In the genomic region with DNA sequence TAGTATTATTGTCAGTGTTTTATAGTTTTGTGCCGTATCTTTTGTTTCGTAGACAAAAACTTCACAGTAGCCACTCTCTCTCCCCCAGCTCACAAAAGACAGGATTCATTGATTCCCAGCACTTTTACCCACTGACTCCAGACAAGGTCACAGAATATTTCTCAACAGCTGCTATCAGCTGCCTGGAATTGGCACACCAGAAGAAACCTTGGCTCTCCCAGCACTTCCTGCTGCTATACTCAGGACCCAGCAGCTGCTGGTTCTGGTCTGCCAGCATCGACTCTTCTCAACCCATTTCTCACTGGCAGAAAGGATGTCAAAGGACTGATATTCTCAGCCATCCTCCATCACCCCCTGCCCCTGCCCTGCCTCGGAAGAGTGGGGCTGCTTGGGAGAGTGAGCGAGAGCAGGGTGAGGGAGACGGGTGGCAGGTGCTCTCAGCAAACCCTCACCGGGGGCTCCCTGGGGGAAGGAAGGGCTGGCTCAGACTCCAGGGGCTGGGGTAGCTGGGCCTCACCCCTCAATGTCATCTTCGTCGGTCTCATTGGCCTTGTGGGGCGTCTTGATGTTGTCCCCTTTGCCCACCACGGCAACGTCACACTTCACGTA, we compare ENCODE assay signal across 1 cellular context.
TF ChIP-seq lines count a peak whose summit lies in the region.

No MANE protein-coding gene starts in this region.

TF ChIP-seq in HepG2, 621 proteins besides CTCF, POLR2A, EP300 and RAD21 (continued from another document and continues in another):
- TF ChIP-seq, protein P1, sequence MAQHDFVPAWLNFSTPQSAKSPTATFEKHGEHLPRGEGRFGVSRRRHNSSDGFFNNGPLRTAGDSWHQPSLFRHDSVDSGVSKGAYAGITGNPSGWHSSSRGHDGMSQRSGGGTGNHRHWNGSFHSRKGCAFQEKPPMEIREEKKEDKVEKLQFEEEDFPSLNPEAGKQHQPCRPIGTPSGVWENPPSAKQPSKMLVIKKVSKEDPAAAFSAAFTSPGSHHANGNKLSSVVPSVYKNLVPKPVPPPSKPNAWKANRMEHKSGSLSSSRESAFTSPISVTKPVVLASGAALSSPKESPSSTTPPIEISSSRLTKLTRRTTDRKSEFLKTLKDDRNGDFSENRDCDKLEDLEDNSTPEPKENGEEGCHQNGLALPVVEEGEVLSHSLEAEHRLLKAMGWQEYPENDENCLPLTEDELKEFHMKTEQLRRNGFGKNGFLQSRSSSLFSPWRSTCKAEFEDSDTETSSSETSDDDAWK (CRISPR knock-in tag; IDR thresholded peaks at IDR 0.05), result no peak
- TF ChIP-seq HMG20B (CRISPR knock-in tag; conservative IDR thresholded peaks at IDR 0.05) (no peak), HOXA7 (CRISPR knock-in tag; IDR thresholded peaks at IDR 0.05) (no peak), ZNF577 (CRISPR knock-in tag; IDR thresholded peaks at IDR 0.05; ENCODE audit: borderline replicate concordance, low read depth) (no peak), PRPF4 (IDR thresholded peaks at IDR 0.05; ENCODE audit: low read depth, low read length, poor library complexity, severe bottlenecking) (no peak), RARA (CRISPR knock-in tag; IDR thresholded peaks at IDR 0.05) (peak; percentile 37; the same call in 1 of the 2 replicates), ZNF619 (CRISPR knock-in tag; IDR thresholded peaks at IDR 0.05) (no peak), ZNF260 (CRISPR knock-in tag; IDR thresholded peaks at IDR 0.05; ENCODE audit: borderline replicate concordance, low read depth) (no peak), NKX3-1 (CRISPR knock-in tag; IDR thresholded peaks at IDR 0.05) (no peak), RXRB (CRISPR knock-in tag; IDR thresholded peaks at IDR 0.05; ENCODE audit: borderline replicate concordance) (peak; percentile 63; the same call in 1 of the 2 replicates), YEATS2 (CRISPR knock-in tag; IDR thresholded peaks at IDR 0.05; ENCODE audit: borderline replicate concordance) (no peak), RBM39 (IDR thresholded peaks at IDR 0.05; ENCODE audit: low read depth, low read length, poor library complexity, severe bottlenecking) (no peak), SP140L (CRISPR knock-in tag; IDR thresholded peaks at IDR 0.05; ENCODE audit: borderline replicate concordance) (no peak), SP5 (CRISPR knock-in tag; IDR thresholded peaks at IDR 0.05; ENCODE audit: borderline replicate concordance, low read depth) (no peak), HNRNPL (IDR thresholded peaks at IDR 0.05; ENCODE audit: low read depth, low read length) (no peak), RXRA (CRISPR knock-in tag; IDR thresholded peaks at IDR 0.05) (peak; percentile 17; the same call in 1 of the 2 replicates), RNF2 (conservative IDR thresholded peaks at IDR 0.05; ENCODE audit: low read depth) (no peak), ZSCAN29 (CRISPR knock-in tag; conservative IDR thresholded peaks at IDR 0.05) (no peak), MED1 (CRISPR knock-in tag; IDR thresholded peaks at IDR 0.05) (0 out of 2 replicates have a peak, but pooled peaks have one; percentile 20), ZNF598 (CRISPR knock-in tag; IDR thresholded peaks at IDR 0.05; ENCODE audit: borderline replicate concordance) (0 out of 2 replicates have a peak, but pooled peaks have one; percentile 22), ZNF224 (CRISPR knock-in tag; IDR thresholded peaks at IDR 0.05) (no peak), SALL1 (CRISPR knock-in tag; IDR thresholded peaks at IDR 0.05) (peak; percentile 34; the same call in 1 of the 2 replicates), TCF7 (IDR thresholded peaks at IDR 0.05; ENCODE audit: low read depth) (no peak), SRSF9 (IDR thresholded peaks at IDR 0.05; ENCODE audit: borderline replicate concordance, insufficient read depth, low read depth, low read length, poor library complexity, severe bottlenecking) (no peak), ZNF773 (CRISPR knock-in tag; IDR thresholded peaks at IDR 0.05; ENCODE audit: borderline replicate concordance) (no peak), RAD51 (IDR thresholded peaks at IDR 0.05; ENCODE audit: borderline replicate concordance) (no peak), EED (CRISPR knock-in tag; IDR thresholded peaks at IDR 0.05) (no peak), ZNF335 (CRISPR knock-in tag; IDR thresholded peaks at IDR 0.05) (no peak), GABPB1 (CRISPR knock-in tag; IDR thresholded peaks at IDR 0.05) (0 out of 2 replicates have a peak, but pooled peaks have one; percentile 13), KMT2B (CRISPR knock-in tag; IDR thresholded peaks at IDR 0.05) (no peak)
- TF ChIP-seq, protein P2, sequence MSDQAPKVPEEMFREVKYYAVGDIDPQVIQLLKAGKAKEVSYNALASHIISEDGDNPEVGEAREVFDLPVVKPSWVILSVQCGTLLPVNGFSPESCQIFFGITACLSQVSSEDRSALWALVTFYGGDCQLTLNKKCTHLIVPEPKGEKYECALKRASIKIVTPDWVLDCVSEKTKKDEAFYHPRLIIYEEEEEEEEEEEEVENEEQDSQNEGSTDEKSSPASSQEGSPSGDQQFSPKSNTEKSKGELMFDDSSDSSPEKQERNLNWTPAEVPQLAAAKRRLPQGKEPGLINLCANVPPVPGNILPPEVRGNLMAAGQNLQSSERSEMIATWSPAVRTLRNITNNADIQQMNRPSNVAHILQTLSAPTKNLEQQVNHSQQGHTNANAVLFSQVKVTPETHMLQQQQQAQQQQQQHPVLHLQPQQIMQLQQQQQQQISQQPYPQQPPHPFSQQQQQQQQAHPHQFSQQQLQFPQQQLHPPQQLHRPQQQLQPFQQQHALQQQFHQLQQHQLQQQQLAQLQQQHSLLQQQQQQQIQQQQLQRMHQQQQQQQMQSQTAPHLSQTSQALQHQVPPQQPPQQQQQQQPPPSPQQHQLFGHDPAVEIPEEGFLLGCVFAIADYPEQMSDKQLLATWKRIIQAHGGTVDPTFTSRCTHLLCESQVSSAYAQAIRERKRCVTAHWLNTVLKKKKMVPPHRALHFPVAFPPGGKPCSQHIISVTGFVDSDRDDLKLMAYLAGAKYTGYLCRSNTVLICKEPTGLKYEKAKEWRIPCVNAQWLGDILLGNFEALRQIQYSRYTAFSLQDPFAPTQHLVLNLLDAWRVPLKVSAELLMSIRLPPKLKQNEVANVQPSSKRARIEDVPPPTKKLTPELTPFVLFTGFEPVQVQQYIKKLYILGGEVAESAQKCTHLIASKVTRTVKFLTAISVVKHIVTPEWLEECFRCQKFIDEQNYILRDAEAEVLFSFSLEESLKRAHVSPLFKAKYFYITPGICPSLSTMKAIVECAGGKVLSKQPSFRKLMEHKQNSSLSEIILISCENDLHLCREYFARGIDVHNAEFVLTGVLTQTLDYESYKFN (CRISPR knock-in tag; conservative IDR thresholded peaks at IDR 0.05), result no peak
- TF ChIP-seq, protein P3, sequence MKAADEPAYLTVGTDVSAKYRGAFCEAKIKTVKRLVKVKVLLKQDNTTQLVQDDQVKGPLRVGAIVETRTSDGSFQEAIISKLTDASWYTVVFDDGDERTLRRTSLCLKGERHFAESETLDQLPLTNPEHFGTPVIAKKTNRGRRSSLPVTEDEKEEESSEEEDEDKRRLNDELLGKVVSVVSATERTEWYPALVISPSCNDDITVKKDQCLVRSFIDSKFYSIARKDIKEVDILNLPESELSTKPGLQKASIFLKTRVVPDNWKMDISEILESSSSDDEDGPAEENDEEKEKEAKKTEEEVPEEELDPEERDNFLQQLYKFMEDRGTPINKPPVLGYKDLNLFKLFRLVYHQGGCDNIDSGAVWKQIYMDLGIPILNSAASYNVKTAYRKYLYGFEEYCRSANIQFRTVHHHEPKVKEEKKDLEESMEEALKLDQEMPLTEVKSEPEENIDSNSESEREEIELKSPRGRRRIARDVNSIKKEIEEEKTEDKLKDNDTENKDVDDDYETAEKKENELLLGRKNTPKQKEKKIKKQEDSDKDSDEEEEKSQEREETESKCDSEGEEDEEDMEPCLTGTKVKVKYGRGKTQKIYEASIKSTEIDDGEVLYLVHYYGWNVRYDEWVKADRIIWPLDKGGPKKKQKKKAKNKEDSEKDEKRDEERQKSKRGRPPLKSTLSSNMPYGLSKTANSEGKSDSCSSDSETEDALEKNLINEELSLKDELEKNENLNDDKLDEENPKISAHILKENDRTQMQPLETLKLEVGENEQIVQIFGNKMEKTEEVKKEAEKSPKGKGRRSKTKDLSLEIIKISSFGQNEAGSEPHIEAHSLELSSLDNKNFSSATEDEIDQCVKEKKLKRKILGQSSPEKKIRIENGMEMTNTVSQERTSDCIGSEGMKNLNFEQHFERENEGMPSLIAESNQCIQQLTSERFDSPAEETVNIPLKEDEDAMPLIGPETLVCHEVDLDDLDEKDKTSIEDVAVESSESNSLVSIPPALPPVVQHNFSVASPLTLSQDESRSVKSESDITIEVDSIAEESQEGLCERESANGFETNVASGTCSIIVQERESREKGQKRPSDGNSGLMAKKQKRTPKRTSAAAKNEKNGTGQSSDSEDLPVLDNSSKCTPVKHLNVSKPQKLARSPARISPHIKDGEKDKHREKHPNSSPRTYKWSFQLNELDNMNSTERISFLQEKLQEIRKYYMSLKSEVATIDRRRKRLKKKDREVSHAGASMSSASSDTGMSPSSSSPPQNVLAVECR (CRISPR knock-in tag; IDR thresholded peaks at IDR 0.05; ENCODE audit: borderline replicate concordance), result 0 out of 2 replicates have a peak, but pooled peaks have one; percentile 22
- TF ChIP-seq, protein P4, sequence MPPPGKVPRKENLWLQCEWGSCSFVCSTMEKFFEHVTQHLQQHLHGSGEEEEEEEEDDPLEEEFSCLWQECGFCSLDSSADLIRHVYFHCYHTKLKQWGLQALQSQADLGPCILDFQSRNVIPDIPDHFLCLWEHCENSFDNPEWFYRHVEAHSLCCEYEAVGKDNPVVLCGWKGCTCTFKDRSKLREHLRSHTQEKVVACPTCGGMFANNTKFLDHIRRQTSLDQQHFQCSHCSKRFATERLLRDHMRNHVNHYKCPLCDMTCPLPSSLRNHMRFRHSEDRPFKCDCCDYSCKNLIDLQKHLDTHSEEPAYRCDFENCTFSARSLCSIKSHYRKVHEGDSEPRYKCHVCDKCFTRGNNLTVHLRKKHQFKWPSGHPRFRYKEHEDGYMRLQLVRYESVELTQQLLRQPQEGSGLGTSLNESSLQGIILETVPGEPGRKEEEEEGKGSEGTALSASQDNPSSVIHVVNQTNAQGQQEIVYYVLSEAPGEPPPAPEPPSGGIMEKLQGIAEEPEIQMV (CRISPR knock-in tag; IDR thresholded peaks at IDR 0.05; ENCODE audit: low read depth), result no peak
- TF ChIP-seq, protein P5, sequence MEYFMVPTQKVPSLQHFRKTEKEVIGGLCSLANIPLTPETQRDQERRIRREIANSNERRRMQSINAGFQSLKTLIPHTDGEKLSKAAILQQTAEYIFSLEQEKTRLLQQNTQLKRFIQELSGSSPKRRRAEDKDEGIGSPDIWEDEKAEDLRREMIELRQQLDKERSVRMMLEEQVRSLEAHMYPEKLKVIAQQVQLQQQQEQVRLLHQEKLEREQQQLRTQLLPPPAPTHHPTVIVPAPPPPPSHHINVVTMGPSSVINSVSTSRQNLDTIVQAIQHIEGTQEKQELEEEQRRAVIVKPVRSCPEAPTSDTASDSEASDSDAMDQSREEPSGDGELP (IDR thresholded peaks at IDR 0.05; ENCODE audit: borderline replicate concordance, low read depth), result peak; percentile 72; the same call in 1 of the 2 replicates
- TF ChIP-seq, protein P6, sequence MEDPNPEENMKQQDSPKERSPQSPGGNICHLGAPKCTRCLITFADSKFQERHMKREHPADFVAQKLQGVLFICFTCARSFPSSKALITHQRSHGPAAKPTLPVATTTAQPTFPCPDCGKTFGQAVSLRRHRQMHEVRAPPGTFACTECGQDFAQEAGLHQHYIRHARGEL (CRISPR knock-in tag; IDR thresholded peaks at IDR 0.05), result no peak
- TF ChIP-seq, protein P7, sequence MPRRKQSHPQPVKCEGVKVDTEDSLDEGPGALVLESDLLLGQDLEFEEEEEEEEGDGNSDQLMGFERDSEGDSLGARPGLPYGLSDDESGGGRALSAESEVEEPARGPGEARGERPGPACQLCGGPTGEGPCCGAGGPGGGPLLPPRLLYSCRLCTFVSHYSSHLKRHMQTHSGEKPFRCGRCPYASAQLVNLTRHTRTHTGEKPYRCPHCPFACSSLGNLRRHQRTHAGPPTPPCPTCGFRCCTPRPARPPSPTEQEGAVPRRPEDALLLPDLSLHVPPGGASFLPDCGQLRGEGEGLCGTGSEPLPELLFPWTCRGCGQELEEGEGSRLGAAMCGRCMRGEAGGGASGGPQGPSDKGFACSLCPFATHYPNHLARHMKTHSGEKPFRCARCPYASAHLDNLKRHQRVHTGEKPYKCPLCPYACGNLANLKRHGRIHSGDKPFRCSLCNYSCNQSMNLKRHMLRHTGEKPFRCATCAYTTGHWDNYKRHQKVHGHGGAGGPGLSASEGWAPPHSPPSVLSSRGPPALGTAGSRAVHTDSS (CRISPR knock-in tag; conservative IDR thresholded peaks at IDR 0.05), result no peak
- TF ChIP-seq, protein P8, sequence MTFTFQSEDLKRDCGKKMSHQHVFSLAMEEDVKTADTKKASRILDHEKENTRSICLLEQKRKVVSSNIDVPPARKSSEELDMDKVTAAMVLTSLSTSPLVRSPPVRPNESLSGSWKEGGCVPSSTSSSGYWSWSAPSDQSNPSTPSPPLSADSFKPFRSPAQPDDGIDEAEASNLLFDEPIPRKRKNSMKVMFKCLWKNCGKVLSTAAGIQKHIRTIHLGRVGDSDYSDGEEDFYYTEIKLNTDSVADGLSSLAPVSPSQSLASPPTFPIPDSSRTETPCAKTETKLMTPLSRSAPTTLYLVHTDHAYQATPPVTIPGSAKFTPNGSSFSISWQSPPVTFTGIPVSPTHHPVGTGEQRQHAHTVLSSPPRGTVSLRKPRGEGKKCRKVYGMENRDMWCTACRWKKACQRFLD (CRISPR knock-in tag; IDR thresholded peaks at IDR 0.05; ENCODE audit: borderline replicate concordance), result no peak
- TF ChIP-seq, protein P9, sequence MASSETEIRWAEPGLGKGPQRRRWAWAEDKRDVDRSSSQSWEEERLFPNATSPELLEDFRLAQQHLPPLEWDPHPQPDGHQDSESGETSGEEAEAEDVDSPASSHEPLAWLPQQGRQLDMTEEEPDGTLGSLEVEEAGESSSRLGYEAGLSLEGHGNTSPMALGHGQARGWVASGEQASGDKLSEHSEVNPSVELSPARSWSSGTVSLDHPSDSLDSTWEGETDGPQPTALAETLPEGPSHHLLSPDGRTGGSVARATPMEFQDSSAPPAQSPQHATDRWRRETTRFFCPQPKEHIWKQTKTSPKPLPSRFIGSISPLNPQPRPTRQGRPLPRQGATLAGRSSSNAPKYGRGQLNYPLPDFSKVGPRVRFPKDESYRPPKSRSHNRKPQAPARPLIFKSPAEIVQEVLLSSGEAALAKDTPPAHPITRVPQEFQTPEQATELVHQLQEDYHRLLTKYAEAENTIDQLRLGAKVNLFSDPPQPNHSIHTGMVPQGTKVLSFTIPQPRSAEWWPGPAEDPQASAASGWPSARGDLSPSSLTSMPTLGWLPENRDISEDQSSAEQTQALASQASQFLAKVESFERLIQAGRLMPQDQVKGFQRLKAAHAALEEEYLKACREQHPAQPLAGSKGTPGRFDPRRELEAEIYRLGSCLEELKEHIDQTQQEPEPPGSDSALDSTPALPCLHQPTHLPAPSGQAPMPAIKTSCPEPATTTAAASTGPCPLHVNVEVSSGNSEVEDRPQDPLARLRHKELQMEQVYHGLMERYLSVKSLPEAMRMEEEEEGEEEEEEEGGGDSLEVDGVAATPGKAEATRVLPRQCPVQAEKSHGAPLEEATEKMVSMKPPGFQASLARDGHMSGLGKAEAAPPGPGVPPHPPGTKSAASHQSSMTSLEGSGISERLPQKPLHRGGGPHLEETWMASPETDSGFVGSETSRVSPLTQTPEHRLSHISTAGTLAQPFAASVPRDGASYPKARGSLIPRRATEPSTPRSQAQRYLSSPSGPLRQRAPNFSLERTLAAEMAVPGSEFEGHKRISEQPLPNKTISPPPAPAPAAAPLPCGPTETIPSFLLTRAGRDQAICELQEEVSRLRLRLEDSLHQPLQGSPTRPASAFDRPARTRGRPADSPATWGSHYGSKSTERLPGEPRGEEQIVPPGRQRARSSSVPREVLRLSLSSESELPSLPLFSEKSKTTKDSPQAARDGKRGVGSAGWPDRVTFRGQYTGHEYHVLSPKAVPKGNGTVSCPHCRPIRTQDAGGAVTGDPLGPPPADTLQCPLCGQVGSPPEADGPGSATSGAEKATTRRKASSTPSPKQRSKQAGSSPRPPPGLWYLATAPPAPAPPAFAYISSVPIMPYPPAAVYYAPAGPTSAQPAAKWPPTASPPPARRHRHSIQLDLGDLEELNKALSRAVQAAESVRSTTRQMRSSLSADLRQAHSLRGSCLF (CRISPR knock-in tag; IDR thresholded peaks at IDR 0.05; ENCODE audit: borderline replicate concordance), result no peak
